ENCODE assay signal across 8 cellular contexts in the genomic region with DNA sequence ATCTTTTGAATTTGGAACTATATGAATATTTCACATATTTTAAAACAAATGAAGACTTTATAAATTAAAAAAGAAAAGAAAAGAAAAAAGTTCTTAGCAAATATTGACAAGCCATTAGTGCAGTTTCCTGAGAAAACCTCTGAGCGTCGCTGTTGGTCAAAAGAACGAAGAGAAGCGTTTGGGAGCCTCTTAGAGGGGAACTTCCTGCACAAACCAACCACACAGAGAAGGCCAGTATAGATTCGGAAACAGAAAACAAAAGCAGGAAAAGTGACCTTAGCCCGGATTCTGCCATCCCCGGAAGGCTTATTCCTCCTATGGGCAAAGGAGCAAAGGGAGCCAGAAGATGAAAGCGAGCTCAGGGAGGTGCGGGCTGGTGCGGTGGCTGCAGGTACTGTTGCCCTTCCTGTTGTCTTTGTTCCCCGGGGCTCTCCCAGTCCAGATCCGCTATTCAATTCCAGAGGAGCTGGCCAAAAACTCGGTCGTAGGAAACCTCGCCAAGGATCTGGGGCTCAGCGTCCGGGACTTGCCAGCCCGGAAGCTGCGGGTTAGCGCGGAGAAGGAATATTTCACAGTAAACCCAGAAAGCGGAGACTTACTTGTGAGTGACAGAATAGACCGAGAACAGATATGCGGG. TPM values are rescaled to one million over a fixed set of nuclear protein-coding genes. Genes with fewer than 3 reads are reported as not detected.
A peak's percentile ranks its signal among the peaks of the same experiment; 100 is the strongest.
DNase-seq lines count a peak whose midpoint lies in the region; TF ChIP-seq lines count a peak whose summit lies in the region.

A gene (plus strand): TSS at position 205 of the 637 bp plus-strand sequence. CDS start 142 bp downstream, at position 347.

- no peak within 1 kb of the TSS for H3K9ac ChIP-seq in neuronal stem cell (ENCODE audit: low read depth, low read length, poor library complexity)

- peak within 1 kb of the TSS; percentile 72 for H2AFZ ChIP-seq in neuronal stem cell (ENCODE audit: low read length)

- no peaks in the 10 kb centered on the region for H3K79me1 ChIP-seq in neuronal stem cell (ENCODE audit: low read depth, low read length)

- H3K4me1 ChIP-seq in Peyer's patch (no peaks in the 10 kb centered on the region), neuronal stem cell (ENCODE audit: control insufficient read depth in 2 of 2, insufficient read depth in 1 of 2, low read depth in 1 of 2, low read length in 2 of 2) (no peaks in the 10 kb centered on the region), uterus (no peaks in the 10 kb centered on the region)

- H3K27ac ChIP-seq in Peyer's patch (no peak within 1 kb of the TSS), neuronal stem cell (replicated peaks; ENCODE audit: low read length) (no peak within 1 kb of the TSS), uterus (no peak within 1 kb of the TSS)

- H3K27me3 ChIP-seq in Peyer's patch (no peaks in the 10 kb centered on the region), neuronal stem cell (ENCODE audit: control insufficient read depth in 3 of 3, insufficient read depth in 3 of 3, low read depth in 1 of 3, low read length in 3 of 3) (peaks cover 0 to 4% (median 0%) of the 10 kb centered on the region in 3 experiments), uterus (no peaks in the 10 kb centered on the region)

- H4K91ac ChIP-seq in neuronal stem cell (ENCODE audit: low read depth, low read length, poor library complexity), result no peak within 1 kb of the TSS

- H3K9me3 Mint-ChIP-seq in HFFc6 (peaks cover 69% of the 10 kb centered on the region), endothelial cell (ENCODE audit: unreplicated experiment) (peaks cover 44% of the 10 kb centered on the region)

- intact Hi-C loops in uterus (cut with DNase I; ENCODE audit: low total_unique reads), result no loop called here

- H2BK12ac ChIP-seq in neuronal stem cell (ENCODE audit: low read length), result no peak within 1 kb of the TSS

- TF ChIP-seq CTCF in HFFc6 (IDR thresholded peaks at IDR 0.05) (peak; percentile 76), Peyer's patch (IDR thresholded peaks at IDR 0.05) (peak in 4 of 6 experiments; percentile 25 to 48 (median 34)), endothelial cell (IDR thresholded peaks at IDR 0.05; ENCODE audit: unreplicated experiment) (peak; percentile 63), uterus (IDR thresholded peaks at IDR 0.05) (peak in 1 of 4 experiments; percentile 17)

- DNase-seq in GF-D8 (lab: John Stamatoyannopoulos, UW) (peak; percentile 3), HFFc6 (peak; percentile 41), Peyer's patch (no peak), endothelial cell (ENCODE audit: low spot score) (peak; percentile 26), neuronal stem cell (ENCODE audit: low spot score) (no peak), uterus (no peak), C1 segment of cervical spinal cord (lab: John Stamatoyannopoulos, UW) (no peak)
- DNase-seq in stimulated activated CD4-positive, alpha-beta T cell treated with anti-CD3 and anti-CD28 coated beads, Interleukin-4, amount 100 ng/mL, for 1 hour, result no peak

- no peak within 1 kb of the TSS for H2BK120ac ChIP-seq in neuronal stem cell (ENCODE audit: low read depth, low read length)

- TF ChIP-seq POLR2A in Peyer's patch (IDR thresholded peaks at IDR 0.05) (no peak), uterus (IDR thresholded peaks at IDR 0.05) (no peak)

- peak within 1 kb of the TSS; percentile 3 to 35 (median 17) for H3K4me3 ChIP-seq in Peyer's patch
- H3K4me3 ChIP-seq in neuronal stem cell (ENCODE audit: low read length in 2 of 2), result no peak within 1 kb of the TSS
- H3K4me3 ChIP-seq in uterus, result peak within 1 kb of the TSS in 1 of 2 donors; percentile 1

- H3K4me3 Mint-ChIP-seq in HFFc6, result peak within 1 kb of the TSS; percentile 86
- peak within 1 kb of the TSS; percentile 70 for H3K4me3 Mint-ChIP-seq in endothelial cell (ENCODE audit: unreplicated experiment)

- no peak within 1 kb of the TSS for H4K8ac ChIP-seq in neuronal stem cell (ENCODE audit: low read depth, low read length)

- no CpG with 5 or more reads among the region's 24 CpGs for WGBS in neuronal stem cell (ENCODE audit: extremely low coverage in 2 of 2, insufficient read length in 2 of 2, insufficient replicate concordance in 1 of 2), 2 donors

- H3K4me1 Mint-ChIP-seq in HFFc6 (ENCODE audit: low read depth) (peaks cover 22% of the 10 kb centered on the region), endothelial cell (ENCODE audit: unreplicated experiment) (peaks cover 23% of the 10 kb centered on the region)

- H3K14ac ChIP-seq in neuronal stem cell (ENCODE audit: low read length), result no peak within 1 kb of the TSS

- H2BK5ac ChIP-seq in neuronal stem cell (ENCODE audit: low read length), result no peak within 1 kb of the TSS

- no peak within 1 kb of the TSS for H3K4ac ChIP-seq in neuronal stem cell (ENCODE audit: low read length)

- no peaks in the 10 kb centered on the region for H3K36me3 ChIP-seq in Peyer's patch
- H3K36me3 ChIP-seq in neuronal stem cell (replicated peaks in 1 of 2; ENCODE audit: control insufficient read depth in 2 of 2, insufficient read depth in 2 of 2, low read length in 2 of 2), result peaks cover 0 to 3% of the 10 kb centered on the region in 2 donors
- H3K36me3 ChIP-seq in uterus, result no peaks in the 10 kb centered on the region

- no peak within 1 kb of the TSS for H2AK5ac ChIP-seq in neuronal stem cell (ENCODE audit: low read depth, low read length)

- H3K36me3 Mint-ChIP-seq in HFFc6 (ENCODE audit: low read depth), result peaks cover 59% of the 10 kb centered on the region
- peaks cover 67% of the 10 kb centered on the region for H3K36me3 Mint-ChIP-seq in endothelial cell (ENCODE audit: low read depth, unreplicated experiment)

- no peak within 1 kb of the TSS for H3K4me2 ChIP-seq in neuronal stem cell (ENCODE audit: insufficient read depth, low read length, poor library complexity, severe bottlenecking)

- H3K23ac ChIP-seq in neuronal stem cell (ENCODE audit: low read depth, low read length, poor library complexity), result no peak within 1 kb of the TSS

- no peak within 1 kb of the TSS for H2BK15ac ChIP-seq in neuronal stem cell (ENCODE audit: low read length)

- H3K18ac ChIP-seq in neuronal stem cell (ENCODE audit: low read length), result no peak within 1 kb of the TSS

- H3K9me3 ChIP-seq in Peyer's patch, result peaks cover 0 to 76% (median 14%) of the 10 kb centered on the region in 4 donors
- H3K9me3 ChIP-seq in neuronal stem cell (replicated peaks in 1 of 2; ENCODE audit: control insufficient read depth in 2 of 2, insufficient read depth in 1 of 2, low read depth in 1 of 2, low read length in 2 of 2), result peaks cover 34 to 67% of the 10 kb centered on the region in 2 donors
- peaks cover 0 to 88% of the 10 kb centered on the region in 2 donors for H3K9me3 ChIP-seq in uterus

- H3K27ac Mint-ChIP-seq in HFFc6, result peak within 1 kb of the TSS; percentile 70; the same call in 1 of the 2 replicates
- peak within 1 kb of the TSS; percentile 95 for H3K27ac Mint-ChIP-seq in endothelial cell (ENCODE audit: unreplicated experiment)

- H3K27me3 Mint-ChIP-seq in HFFc6 (ENCODE audit: insufficient read depth), result peaks cover 2% of the 10 kb centered on the region
- peaks cover 15% of the 10 kb centered on the region for H3K27me3 Mint-ChIP-seq in endothelial cell (ENCODE audit: unreplicated experiment)

RNA-seq across cellular contexts. Expression of the gene that starts here (rescaled TPM):
- total RNA-seq in HFFc6 (2021; fragmentation: NEBNext Ultra II Directional; extraction: Animal tissue kit (Norgen Biotek cat#: 25700)), result 10 to 100 TPM in 1 of 6 experiments, 1 to 10 TPM in 5; 4.4 to 10.3 (median 5.5) TPM
- total RNA-seq in Peyer's patch (1 to 10 TPM; 1.2 to 5.8 (median 1.6) TPM), endothelial cell (ENCODE audit: unreplicated experiment) (11.1 TPM), uterus (10 to 100 TPM in 2 of 4 donors, 1 to 10 TPM in 1, under 1 TPM in 1; 0.59 to 17.9 (median 8.7) TPM)
- polyA plus RNA-seq in neuronal stem cell (2013, experiment 1 of 2), result 0.89 TPM
- polyA plus RNA-seq in neuronal stem cell (2013, experiment 2 of 2), result 0.86 TPM

Comparison
In these comparisons a context has a peak if more than half of its experiments do, and no peak if none do; other contexts are left out.
1. DNase-seq: peak in GF-D8 (single experiment), HFFc6 (single experiment) and endothelial cell (single experiment); none in Peyer's patch (0 of 3), neuronal stem cell (single experiment), uterus (0 of 2), C1 segment of cervical spinal cord (0 of 14) and stimulated activated CD4-positive, alpha-beta T cell treated with anti-CD3 and anti-CD28 coated beads, Interleukin-4, amount 100 ng/mL, for 1 hour (single experiment).
2. H3K4me3 ChIP-seq: peak in Peyer's patch (4 of 4); none in neuronal stem cell (0 of 2).